In the genomic region with DNA sequence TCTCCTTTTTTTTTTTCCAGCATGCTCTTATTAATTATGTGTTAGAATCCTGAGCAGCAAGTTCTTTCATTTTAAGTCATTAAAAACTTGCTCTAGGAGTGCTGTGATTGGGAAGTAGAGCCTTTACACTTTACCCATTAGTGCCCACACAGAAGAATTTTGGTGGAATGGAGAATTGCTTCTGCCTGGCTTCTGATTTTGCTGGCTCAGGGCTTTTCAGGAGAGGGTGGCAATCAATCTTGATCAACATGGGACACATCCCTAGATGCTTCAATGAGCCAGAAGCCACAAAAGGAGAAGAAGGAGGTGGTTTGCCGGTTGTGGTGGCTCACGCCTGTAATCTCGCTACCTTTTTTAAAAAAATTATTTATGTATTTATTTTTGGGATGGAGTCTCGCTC, we compare ENCODE assay signal across 22 cellular contexts.
"Had no signal": no experiment of that assay in that cellular context is flagged by ENCODE, and none has a peak within 500 bp of the region (broad histone marks: within the 10 kb centered on the region; RNA-seq: fewer than 3 reads in every experiment).

No MANE protein-coding gene starts in this region.

- H3K27ac ChIP-seq: left ventricle myocardium inferior, ovary, right atrium auricular region, skin epidermis, stomach, testis, thyroid gland, transverse colon, upper lobe of left lung, vagina had no signal

- H3K36me3 Mint-ChIP-seq: mesothelial cell of epicardium; naive B cell; natural killer cell; stimulated activated naive B cell treated with anti-CD40 and anti-IgM and Interleukin-4, amounts not matched to agents 10 μg/mL and 1 μg/mL and 100 μg/mL, for 72 hours had no signal

- DNase-seq: islet precursor cell; left ventricle myocardium inferior; naive B cell; natural killer cell; ovary; stimulated activated CD4-positive, alpha-beta T cell treated with anti-CD3 and anti-CD28 coated beads, Interleukin-12 subunit alpha, Interleukin-12 subunit beta, amount 100 ng/mL, for 4 hours; stimulated activated CD4-positive, alpha-beta T cell treated with anti-CD3 and anti-CD28 coated beads, Interleukin-15, amount 100 ng/mL, for 24 hours; stimulated activated CD4-positive, alpha-beta T cell treated with anti-CD3 and anti-CD28 coated beads, Interleukin-2, amount 100 ng/mL, for 24 hours; stimulated activated CD4-positive, alpha-beta T cell treated with anti-CD3 and anti-CD28 coated beads, Interleukin-4, amount 100 ng/mL, for 1 hour; stimulated activated naive B cell treated with anti-CD40 and anti-IgM and Interleukin-4, amounts not matched to agents 10 μg/mL and 1 μg/mL and 100 μg/mL, for 72 hours; stimulated activated naive CD8-positive, alpha-beta T cell treated with anti-CD3 and anti-CD28 coated beads, Interleukin-15, Interleukin-2, amounts not matched to agents 100 U/mL and 50 U/mL, for 24 hours; stomach; testis; thyroid gland; transverse colon; upper lobe of left lung had no signal

- H3K4me1 ChIP-seq: left ventricle myocardium inferior, right atrium auricular region, stomach, testis, thyroid gland, transverse colon, upper lobe of left lung, vagina had no signal

- H3K4me3 Mint-ChIP-seq: mesothelial cell of epicardium; natural killer cell; stimulated activated naive B cell treated with anti-CD40 and anti-IgM and Interleukin-4, amounts not matched to agents 10 μg/mL and 1 μg/mL and 100 μg/mL, for 72 hours had no signal

- H3K27me3 ChIP-seq: ovary, right atrium auricular region, testis, thyroid gland, upper lobe of left lung, vagina had no signal

- H3K9me3 Mint-ChIP-seq: mesothelial cell of epicardium; naive B cell; natural killer cell; stimulated activated naive B cell treated with anti-CD40 and anti-IgM and Interleukin-4, amounts not matched to agents 10 μg/mL and 1 μg/mL and 100 μg/mL, for 72 hours had no signal

- H3K9me3 ChIP-seq: left ventricle myocardium inferior, ovary, right atrium auricular region, stomach, testis, thyroid gland, transverse colon, upper lobe of left lung, vagina had no signal

- H3K4me3 ChIP-seq: left ventricle myocardium inferior, lung, ovary, right atrium auricular region, skin epidermis, stomach, testis, thyroid gland, transverse colon, upper lobe of left lung, vagina had no signal

- H3K27ac Mint-ChIP-seq: mesothelial cell of epicardium; naive B cell; progenitor cell of endocrine pancreas; stimulated activated naive B cell treated with anti-CD40 and anti-IgM and Interleukin-4, amounts not matched to agents 10 μg/mL and 1 μg/mL and 100 μg/mL, for 72 hours had no signal

- H3K36me3 ChIP-seq: left ventricle myocardium inferior, ovary, right atrium auricular region, stomach, thyroid gland, transverse colon, upper lobe of left lung, vagina had no signal

- ATAC-seq: stimulated activated naive B cell treated with anti-CD40 and anti-IgM and Interleukin-4, amounts not matched to agents 10 μg/mL and 1 μg/mL and 100 μg/mL, for 72 hours; stimulated activated naive CD8-positive, alpha-beta T cell treated with anti-CD3 and anti-CD28 coated beads, Interleukin-15, Interleukin-2, amounts not matched to agents 100 U/mL and 50 U/mL, for 24 hours had no signal
